Comparison of ENCODE assay signal across 1 cellular context in the genomic region with DNA sequence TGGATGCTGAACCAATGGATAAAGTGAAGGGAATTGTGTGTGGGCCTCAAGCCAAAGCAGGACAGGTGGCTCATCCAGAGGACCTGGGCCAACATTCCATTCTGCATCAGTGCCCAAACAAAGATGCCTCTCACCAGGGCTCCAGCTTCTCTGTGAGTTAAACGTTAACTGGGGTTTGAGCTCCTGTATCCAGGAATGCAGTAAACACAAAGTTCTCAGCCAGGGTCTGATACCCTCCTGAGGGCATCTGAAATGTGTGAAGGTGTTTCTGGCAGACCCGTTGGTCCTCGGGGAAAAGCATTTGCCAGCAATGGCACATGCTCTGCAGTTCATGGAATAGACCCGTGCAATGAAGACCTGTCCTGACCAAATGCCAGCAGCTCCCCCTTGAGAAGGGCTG.
TF ChIP-seq lines count a peak whose summit lies in the region.

No MANE protein-coding gene starts in this region.

TF ChIP-seq in HepG2, 621 proteins besides CTCF, POLR2A, EP300 and RAD21 (continued from another document and continues in another):
- TF ChIP-seq, protein P1, sequence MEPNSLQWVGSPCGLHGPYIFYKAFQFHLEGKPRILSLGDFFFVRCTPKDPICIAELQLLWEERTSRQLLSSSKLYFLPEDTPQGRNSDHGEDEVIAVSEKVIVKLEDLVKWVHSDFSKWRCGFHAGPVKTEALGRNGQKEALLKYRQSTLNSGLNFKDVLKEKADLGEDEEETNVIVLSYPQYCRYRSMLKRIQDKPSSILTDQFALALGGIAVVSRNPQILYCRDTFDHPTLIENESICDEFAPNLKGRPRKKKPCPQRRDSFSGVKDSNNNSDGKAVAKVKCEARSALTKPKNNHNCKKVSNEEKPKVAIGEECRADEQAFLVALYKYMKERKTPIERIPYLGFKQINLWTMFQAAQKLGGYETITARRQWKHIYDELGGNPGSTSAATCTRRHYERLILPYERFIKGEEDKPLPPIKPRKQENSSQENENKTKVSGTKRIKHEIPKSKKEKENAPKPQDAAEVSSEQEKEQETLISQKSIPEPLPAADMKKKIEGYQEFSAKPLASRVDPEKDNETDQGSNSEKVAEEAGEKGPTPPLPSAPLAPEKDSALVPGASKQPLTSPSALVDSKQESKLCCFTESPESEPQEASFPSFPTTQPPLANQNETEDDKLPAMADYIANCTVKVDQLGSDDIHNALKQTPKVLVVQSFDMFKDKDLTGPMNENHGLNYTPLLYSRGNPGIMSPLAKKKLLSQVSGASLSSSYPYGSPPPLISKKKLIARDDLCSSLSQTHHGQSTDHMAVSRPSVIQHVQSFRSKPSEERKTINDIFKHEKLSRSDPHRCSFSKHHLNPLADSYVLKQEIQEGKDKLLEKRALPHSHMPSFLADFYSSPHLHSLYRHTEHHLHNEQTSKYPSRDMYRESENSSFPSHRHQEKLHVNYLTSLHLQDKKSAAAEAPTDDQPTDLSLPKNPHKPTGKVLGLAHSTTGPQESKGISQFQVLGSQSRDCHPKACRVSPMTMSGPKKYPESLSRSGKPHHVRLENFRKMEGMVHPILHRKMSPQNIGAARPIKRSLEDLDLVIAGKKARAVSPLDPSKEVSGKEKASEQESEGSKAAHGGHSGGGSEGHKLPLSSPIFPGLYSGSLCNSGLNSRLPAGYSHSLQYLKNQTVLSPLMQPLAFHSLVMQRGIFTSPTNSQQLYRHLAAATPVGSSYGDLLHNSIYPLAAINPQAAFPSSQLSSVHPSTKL (CRISPR knock-in tag; IDR thresholded peaks at IDR 0.05) = peak; percentile 72
- TF ChIP-seq, protein P2, sequence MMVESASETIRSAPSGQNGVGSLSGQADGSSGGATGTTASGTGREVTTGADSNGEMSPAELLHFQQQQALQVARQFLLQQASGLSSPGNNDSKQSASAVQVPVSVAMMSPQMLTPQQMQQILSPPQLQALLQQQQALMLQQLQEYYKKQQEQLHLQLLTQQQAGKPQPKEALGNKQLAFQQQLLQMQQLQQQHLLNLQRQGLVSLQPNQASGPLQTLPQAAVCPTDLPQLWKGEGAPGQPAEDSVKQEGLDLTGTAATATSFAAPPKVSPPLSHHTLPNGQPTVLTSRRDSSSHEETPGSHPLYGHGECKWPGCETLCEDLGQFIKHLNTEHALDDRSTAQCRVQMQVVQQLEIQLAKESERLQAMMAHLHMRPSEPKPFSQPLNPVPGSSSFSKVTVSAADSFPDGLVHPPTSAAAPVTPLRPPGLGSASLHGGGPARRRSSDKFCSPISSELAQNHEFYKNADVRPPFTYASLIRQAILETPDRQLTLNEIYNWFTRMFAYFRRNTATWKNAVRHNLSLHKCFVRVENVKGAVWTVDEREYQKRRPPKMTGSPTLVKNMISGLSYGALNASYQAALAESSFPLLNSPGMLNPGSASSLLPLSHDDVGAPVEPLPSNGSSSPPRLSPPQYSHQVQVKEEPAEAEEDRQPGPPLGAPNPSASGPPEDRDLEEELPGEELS (CRISPR knock-in tag; IDR thresholded peaks at IDR 0.05) = peak; percentile 71
- TF ChIP-seq ZNF75D (CRISPR knock-in tag; IDR thresholded peaks at IDR 0.05; ENCODE audit: borderline replicate concordance) = no peak
- TF ChIP-seq, protein P3, sequence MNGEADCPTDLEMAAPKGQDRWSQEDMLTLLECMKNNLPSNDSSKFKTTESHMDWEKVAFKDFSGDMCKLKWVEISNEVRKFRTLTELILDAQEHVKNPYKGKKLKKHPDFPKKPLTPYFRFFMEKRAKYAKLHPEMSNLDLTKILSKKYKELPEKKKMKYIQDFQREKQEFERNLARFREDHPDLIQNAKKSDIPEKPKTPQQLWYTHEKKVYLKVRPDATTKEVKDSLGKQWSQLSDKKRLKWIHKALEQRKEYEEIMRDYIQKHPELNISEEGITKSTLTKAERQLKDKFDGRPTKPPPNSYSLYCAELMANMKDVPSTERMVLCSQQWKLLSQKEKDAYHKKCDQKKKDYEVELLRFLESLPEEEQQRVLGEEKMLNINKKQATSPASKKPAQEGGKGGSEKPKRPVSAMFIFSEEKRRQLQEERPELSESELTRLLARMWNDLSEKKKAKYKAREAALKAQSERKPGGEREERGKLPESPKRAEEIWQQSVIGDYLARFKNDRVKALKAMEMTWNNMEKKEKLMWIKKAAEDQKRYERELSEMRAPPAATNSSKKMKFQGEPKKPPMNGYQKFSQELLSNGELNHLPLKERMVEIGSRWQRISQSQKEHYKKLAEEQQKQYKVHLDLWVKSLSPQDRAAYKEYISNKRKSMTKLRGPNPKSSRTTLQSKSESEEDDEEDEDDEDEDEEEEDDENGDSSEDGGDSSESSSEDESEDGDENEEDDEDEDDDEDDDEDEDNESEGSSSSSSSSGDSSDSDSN (CRISPR knock-in tag; IDR thresholded peaks at IDR 0.05) = no peak
- TF ChIP-seq SALL1 (CRISPR knock-in tag; IDR thresholded peaks at IDR 0.05) = peak; percentile 69
- no peak for TF ChIP-seq TMF1 (CRISPR knock-in tag; IDR thresholded peaks at IDR 0.05; ENCODE audit: low read depth)
- TF ChIP-seq FOXK2 (IDR thresholded peaks at IDR 0.05) = no peak
- no peak for TF ChIP-seq ETV6 (CRISPR knock-in tag; conservative IDR thresholded peaks at IDR 0.05)
- TF ChIP-seq MIER2 (CRISPR knock-in tag; IDR thresholded peaks at IDR 0.05) = no peak
- no peak for TF ChIP-seq PHF20 (CRISPR knock-in tag; IDR thresholded peaks at IDR 0.05)
- TF ChIP-seq, protein P4, sequence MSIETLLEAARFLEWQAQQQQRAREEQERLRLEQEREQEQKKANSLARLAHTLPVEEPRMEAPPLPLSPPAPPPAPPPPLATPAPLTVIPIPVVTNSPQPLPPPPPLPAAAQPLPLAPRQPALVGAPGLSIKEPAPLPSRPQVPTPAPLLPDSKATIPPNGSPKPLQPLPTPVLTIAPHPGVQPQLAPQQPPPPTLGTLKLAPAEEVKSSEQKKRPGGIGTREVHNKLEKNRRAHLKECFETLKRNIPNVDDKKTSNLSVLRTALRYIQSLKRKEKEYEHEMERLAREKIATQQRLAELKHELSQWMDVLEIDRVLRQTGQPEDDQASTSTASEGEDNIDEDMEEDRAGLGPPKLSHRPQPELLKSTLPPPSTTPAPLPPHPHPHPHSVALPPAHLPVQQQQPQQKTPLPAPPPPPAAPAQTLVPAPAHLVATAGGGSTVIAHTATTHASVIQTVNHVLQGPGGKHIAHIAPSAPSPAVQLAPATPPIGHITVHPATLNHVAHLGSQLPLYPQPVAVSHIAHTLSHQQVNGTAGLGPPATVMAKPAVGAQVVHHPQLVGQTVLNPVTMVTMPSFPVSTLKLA (IDR thresholded peaks at IDR 0.05) = no peak
- TF ChIP-seq, protein P5, sequence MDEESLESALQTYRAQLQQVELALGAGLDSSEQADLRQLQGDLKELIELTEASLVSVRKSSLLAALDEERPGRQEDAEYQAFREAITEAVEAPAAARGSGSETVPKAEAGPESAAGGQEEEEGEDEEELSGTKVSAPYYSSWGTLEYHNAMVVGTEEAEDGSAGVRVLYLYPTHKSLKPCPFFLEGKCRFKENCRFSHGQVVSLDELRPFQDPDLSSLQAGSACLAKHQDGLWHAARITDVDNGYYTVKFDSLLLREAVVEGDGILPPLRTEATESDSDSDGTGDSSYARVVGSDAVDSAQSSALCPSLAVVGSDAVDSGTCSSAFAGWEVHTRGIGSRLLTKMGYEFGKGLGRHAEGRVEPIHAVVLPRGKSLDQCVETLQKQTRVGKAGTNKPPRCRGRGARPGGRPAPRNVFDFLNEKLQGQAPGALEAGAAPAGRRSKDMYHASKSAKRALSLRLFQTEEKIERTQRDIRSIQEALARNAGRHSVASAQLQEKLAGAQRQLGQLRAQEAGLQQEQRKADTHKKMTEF (CRISPR knock-in tag; IDR thresholded peaks at IDR 0.05) = peak; percentile 27; the same call in 1 of the 2 replicates
- TF ChIP-seq ZNF136 (CRISPR knock-in tag; IDR thresholded peaks at IDR 0.05; ENCODE audit: low read depth) = 0 out of 2 replicates have a peak, but pooled peaks have one; percentile 27
- no peak for TF ChIP-seq ZNF468 (CRISPR knock-in tag; IDR thresholded peaks at IDR 0.05)
- TF ChIP-seq ZMYM4 (CRISPR knock-in tag; IDR thresholded peaks at IDR 0.05) = peak; percentile 61; the same call in 1 of the 2 replicates
- TF ChIP-seq SNAI1 (CRISPR knock-in tag; IDR thresholded peaks at IDR 0.05; ENCODE audit: borderline replicate concordance) = peak; percentile 59; the same call in 1 of the 2 replicates
- TF ChIP-seq ZNF615 (CRISPR knock-in tag; IDR thresholded peaks at IDR 0.05; ENCODE audit: borderline replicate concordance) = no peak
- TF ChIP-seq, protein P6, sequence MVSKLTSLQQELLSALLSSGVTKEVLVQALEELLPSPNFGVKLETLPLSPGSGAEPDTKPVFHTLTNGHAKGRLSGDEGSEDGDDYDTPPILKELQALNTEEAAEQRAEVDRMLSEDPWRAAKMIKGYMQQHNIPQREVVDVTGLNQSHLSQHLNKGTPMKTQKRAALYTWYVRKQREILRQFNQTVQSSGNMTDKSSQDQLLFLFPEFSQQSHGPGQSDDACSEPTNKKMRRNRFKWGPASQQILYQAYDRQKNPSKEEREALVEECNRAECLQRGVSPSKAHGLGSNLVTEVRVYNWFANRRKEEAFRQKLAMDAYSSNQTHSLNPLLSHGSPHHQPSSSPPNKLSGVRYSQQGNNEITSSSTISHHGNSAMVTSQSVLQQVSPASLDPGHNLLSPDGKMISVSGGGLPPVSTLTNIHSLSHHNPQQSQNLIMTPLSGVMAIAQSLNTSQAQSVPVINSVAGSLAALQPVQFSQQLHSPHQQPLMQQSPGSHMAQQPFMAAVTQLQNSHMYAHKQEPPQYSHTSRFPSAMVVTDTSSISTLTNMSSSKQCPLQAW (CRISPR knock-in tag; IDR thresholded peaks at IDR 0.05) = peak; percentile 96
- TF ChIP-seq, protein P7, sequence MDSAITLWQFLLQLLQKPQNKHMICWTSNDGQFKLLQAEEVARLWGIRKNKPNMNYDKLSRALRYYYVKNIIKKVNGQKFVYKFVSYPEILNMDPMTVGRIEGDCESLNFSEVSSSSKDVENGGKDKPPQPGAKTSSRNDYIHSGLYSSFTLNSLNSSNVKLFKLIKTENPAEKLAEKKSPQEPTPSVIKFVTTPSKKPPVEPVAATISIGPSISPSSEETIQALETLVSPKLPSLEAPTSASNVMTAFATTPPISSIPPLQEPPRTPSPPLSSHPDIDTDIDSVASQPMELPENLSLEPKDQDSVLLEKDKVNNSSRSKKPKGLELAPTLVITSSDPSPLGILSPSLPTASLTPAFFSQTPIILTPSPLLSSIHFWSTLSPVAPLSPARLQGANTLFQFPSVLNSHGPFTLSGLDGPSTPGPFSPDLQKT (CRISPR knock-in tag; IDR thresholded peaks at IDR 0.05; ENCODE audit: borderline replicate concordance) = no peak
- peak; percentile 65 for TF ChIP-seq HDAC2 (CRISPR knock-in tag; IDR thresholded peaks at IDR 0.05)
- no peak for TF ChIP-seq ZNF234 (CRISPR knock-in tag; conservative IDR thresholded peaks at IDR 0.05)
- no peak for TF ChIP-seq MAFF (IDR thresholded peaks at IDR 0.05; ENCODE audit: low read depth, low read length)
- no peak for TF ChIP-seq ZIK1 (CRISPR knock-in tag; IDR thresholded peaks at IDR 0.05; ENCODE audit: borderline replicate concordance, low read depth)
- TF ChIP-seq ZNF567 (CRISPR knock-in tag; IDR thresholded peaks at IDR 0.05; ENCODE audit: borderline replicate concordance) = no peak
- TF ChIP-seq, protein P8, sequence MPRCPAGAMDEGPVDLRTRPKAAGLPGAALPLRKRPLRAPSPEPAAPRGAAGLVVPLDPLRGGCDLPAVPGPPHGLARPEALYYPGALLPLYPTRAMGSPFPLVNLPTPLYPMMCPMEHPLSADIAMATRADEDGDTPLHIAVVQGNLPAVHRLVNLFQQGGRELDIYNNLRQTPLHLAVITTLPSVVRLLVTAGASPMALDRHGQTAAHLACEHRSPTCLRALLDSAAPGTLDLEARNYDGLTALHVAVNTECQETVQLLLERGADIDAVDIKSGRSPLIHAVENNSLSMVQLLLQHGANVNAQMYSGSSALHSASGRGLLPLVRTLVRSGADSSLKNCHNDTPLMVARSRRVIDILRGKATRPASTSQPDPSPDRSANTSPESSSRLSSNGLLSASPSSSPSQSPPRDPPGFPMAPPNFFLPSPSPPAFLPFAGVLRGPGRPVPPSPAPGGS (CRISPR knock-in tag; IDR thresholded peaks at IDR 0.05) = no peak
- TF ChIP-seq, protein P9, sequence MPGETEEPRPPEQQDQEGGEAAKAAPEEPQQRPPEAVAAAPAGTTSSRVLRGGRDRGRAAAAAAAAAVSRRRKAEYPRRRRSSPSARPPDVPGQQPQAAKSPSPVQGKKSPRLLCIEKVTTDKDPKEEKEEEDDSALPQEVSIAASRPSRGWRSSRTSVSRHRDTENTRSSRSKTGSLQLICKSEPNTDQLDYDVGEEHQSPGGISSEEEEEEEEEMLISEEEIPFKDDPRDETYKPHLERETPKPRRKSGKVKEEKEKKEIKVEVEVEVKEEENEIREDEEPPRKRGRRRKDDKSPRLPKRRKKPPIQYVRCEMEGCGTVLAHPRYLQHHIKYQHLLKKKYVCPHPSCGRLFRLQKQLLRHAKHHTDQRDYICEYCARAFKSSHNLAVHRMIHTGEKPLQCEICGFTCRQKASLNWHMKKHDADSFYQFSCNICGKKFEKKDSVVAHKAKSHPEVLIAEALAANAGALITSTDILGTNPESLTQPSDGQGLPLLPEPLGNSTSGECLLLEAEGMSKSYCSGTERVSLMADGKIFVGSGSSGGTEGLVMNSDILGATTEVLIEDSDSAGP (CRISPR knock-in tag; IDR thresholded peaks at IDR 0.05; ENCODE audit: borderline replicate concordance) = peak; percentile 42; the same call in 1 of the 2 replicates
- peak; percentile 67 for TF ChIP-seq GATAD2A (CRISPR knock-in tag; IDR thresholded peaks at IDR 0.05)
- no peak for TF ChIP-seq RFX1 (IDR thresholded peaks at IDR 0.05)
- no peak; the same call in 1 of the 2 replicates for TF ChIP-seq ZNF772 (CRISPR knock-in tag; IDR thresholded peaks at IDR 0.05)
- 0 out of 2 replicates have a peak, but pooled peaks have one; percentile 9 for TF ChIP-seq ZNF331 (CRISPR knock-in tag; IDR thresholded peaks at IDR 0.05)
- TF ChIP-seq JUNB (CRISPR knock-in tag; IDR thresholded peaks at IDR 0.05; ENCODE audit: borderline replicate concordance) = no peak
- no peak for TF ChIP-seq NR2F6 (IDR thresholded peaks at IDR 0.05)
- TF ChIP-seq NR2F6 (CRISPR knock-in tag; IDR thresholded peaks at IDR 0.05) = no peak
- no peak for TF ChIP-seq ZNF446 (CRISPR knock-in tag; IDR thresholded peaks at IDR 0.05)
- TF ChIP-seq, protein P10, sequence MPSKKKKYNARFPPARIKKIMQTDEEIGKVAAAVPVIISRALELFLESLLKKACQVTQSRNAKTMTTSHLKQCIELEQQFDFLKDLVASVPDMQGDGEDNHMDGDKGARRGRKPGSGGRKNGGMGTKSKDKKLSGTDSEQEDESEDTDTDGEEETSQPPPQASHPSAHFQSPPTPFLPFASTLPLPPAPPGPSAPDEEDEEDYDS (CRISPR knock-in tag; IDR thresholded peaks at IDR 0.05) = no peak
- TF ChIP-seq NONO (IDR thresholded peaks at IDR 0.05) = no peak
- TF ChIP-seq NONO (CRISPR knock-in tag; conservative IDR thresholded peaks at IDR 0.05) = no peak
- peak; percentile 35 for TF ChIP-seq XRCC5 (optimal IDR thresholded peaks at IDR 0.05; ENCODE audit: low read length)
- TF ChIP-seq ZNF10 (CRISPR knock-in tag; IDR thresholded peaks at IDR 0.05; ENCODE audit: borderline replicate concordance, low read depth) = no peak
- TF ChIP-seq TBX2 (CRISPR knock-in tag; IDR thresholded peaks at IDR 0.05; ENCODE audit: borderline replicate concordance) = peak; percentile 71
- TF ChIP-seq, protein P11, sequence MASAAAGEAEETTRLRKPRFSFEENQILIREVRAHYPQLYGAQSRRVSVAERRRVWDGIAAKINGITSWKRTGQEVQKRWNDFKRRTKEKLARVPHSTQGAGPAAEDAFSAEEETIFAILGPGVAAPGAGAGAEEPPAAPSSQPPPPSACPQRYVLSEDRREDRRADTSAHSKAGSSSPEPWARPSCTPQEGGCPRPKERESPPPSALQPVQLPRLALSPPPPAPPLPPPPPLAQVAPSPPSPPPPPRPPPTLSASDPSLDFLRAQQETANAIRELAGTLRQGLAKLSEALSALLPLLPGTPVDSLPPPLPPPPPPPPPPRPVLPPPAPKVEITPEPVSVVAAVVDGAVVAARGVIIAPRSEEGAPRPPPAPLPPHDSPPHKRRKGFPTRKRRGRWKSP (CRISPR knock-in tag; IDR thresholded peaks at IDR 0.05) = no peak
- TF ChIP-seq MLLT10 (CRISPR knock-in tag; IDR thresholded peaks at IDR 0.05) = no peak
- TF ChIP-seq PCBP2 (optimal IDR thresholded peaks at IDR 0.05; ENCODE audit: low read depth, low read length, poor library complexity, severe bottlenecking) = no peak
- TF ChIP-seq PRPF4 (IDR thresholded peaks at IDR 0.05; ENCODE audit: low read depth, low read length, poor library complexity, severe bottlenecking) = no peak
